In the genomic region with DNA sequence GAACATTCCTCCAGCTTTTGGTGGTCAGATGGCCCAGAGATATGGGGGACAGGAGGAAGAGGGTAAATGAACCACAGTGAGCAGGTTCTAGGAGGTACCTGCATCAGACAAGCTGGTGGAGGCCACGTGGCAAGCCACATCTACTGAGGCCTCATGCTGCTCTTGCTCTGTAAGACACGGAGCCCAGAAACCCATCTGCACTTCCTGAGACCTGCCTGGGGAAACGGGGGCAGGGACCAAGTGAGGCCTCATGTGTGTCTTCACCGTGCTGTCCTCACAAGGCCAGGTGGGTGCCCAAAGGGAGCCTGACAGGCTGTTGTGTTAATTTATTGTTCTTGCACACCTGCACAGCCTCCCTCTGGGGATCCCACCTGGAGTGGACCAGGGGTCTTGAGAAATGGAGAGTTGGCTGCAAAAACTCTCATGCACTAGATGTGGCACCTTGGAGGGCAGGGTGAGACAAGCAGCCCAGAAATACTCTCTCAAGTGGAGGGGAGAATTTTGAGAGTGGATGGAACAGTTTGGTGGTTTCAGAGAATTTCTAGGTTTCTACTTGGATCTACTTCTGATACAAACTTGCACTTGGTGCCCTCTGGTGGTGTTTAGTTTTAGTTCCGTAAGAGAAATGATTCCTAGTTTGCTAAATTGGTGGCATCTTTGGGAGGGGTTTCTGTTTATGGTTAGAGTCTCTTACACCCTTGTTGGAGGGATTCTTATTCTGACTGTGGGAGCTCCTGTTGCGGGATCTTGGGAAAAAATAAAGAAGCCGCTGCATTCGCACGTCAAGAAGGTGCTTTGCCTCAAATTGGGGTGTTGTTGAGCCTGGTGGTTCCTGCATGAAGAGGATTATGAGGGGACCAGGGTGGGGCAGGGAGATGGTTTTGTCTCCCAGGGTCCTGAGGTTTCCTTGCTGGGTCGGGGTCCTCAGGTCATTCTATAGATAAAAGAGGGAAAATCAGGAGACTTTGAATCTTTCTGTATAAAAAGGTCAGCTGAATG, we compare ENCODE assay signal across 8 cellular contexts. TPM values are rescaled to one million over a fixed set of nuclear protein-coding genes. Genes with fewer than 3 reads are reported as not detected.
DNase-seq lines count a peak whose midpoint lies in the region; ATAC-seq and TF ChIP-seq lines count a peak whose summit lies in the region.

No MANE protein-coding gene starts in this region.

- no peak overlapping the region for H3K27ac ChIP-seq in brain microvascular endothelial cell

- DNase-seq in AG08396 (ENCODE audit: low spot score) (peak; percentile 31), GM10248 (ENCODE audit: extremely low spot score) (peak; percentile 32), NCI-H2227 treated with DMSO at 0.1 percent for 48 hours (lab: John Stamatoyannopoulos, UW) (peak; percentile 23), brain microvascular endothelial cell (peak; percentile 60), left lobe of liver (ENCODE audit: low spot score) (peak; percentile 40), D341Med (ENCODE audit: low spot score) (no peak)
- DNase-seq in stimulated activated naive CD4-positive, alpha-beta T cell treated with Interleukin-2 at 50 U/mL for 16 hours (lab: John Stamatoyannopoulos, UW) = no peak

- CTCF ChIA-PET in GM10248 (lab: Yijun Ruan, JAX) = interaction anchor here (1.0 to 11.5 kb wide), 11 partner anchors 9 to 258 kb away, joined by 3 to 176 read pairs (median 4); no protein-coding TSS in a partner anchor

- H3K27me3 ChIP-seq in brain microvascular endothelial cell (replicated peaks) = no peaks in the 10 kb centered on the region

- H3K4me3 ChIP-seq in brain microvascular endothelial cell (ENCODE audit: low read depth, low read length) = no peak overlapping the region

- no peaks in the 10 kb centered on the region for H3K36me3 ChIP-seq in brain microvascular endothelial cell (replicated peaks)

- TF ChIP-seq CTCF in GM10248 (IDR thresholded peaks at IDR 0.05; ENCODE audit: control extremely low read depth, extremely low read depth, low read depth, missing control alignments) (peak; percentile 25), brain microvascular endothelial cell (IDR thresholded peaks at IDR 0.05; ENCODE audit: low read depth, low read length, missing control alignments) (peak; percentile 50)

- ATAC-seq in left lobe of liver (peak; percentile 72), HG02798 (IDR thresholded peaks at IDR 0.05; ENCODE audit: poor library complexity, unreplicated experiment) (no peak)

- POLR2A ChIA-PET in GM10248 (lab: Yijun Ruan, JAX) = no interaction called here

- in situ Hi-C loops in brain microvascular endothelial cell (cut with HindIII; ENCODE audit: low pct_ligation_motif_present, low sequenced_read_pairs) = loop anchor here (25.0 kb wide), 1 partner anchor 241 kb away; no protein-coding TSS in a partner anchor

RNA-seq across cellular contexts. Expression of a gene that starts 47.5 kb away (rescaled TPM):
- total RNA-seq in left lobe of liver = not detected

Comparison
In these comparisons a context has a peak if more than half of its experiments do, and no peak if none do; other contexts are left out.
1. DNase-seq: peak in AG08396 (single experiment), GM10248 (single experiment), NCI-H2227 treated with DMSO at 0.1 percent for 48 hours (single experiment), brain microvascular endothelial cell (single experiment) and left lobe of liver (single experiment); none in stimulated activated naive CD4-positive, alpha-beta T cell treated with Interleukin-2 at 50 U/mL for 16 hours (single experiment) and D341Med (single experiment).